Comparison of ENCODE assay signal across 10 cellular contexts in the genomic region with DNA sequence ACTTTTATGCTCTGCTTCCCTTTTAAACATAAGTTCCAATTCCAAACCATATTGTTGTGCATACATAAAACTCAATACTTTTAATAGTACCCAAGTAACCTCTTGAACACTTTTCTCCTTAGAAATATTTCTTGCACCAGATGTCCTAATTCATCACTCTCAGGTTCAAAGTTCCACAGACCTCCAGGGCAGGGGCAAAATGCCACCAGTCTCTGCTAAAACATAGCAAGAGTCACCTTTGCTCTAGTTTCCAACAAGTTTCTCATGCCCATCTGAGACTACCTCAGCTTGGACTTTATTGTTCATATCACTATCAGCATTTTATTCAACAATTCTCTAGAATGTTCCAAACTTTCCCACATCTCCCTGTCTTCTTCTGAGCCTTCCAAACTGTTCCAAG. TPM values are rescaled to one million over a fixed set of nuclear protein-coding genes. Genes with fewer than 3 reads are reported as not detected.
"Had no signal": no experiment of that assay in that cellular context is flagged by ENCODE, and none has a peak within 500 bp of the region (broad histone marks: within the 10 kb centered on the region; RNA-seq: fewer than 3 reads in every experiment).

No MANE protein-coding gene starts in this region.

- DNase-seq: IMR-90, KBM-7, KG1 had no signal

- H3K4me3 ChIP-seq: K562 had no signal

- H3K4me2 ChIP-seq: KMS-11 had no signal

- FAIRE-seq: HTR-8/SVneo, K562 had no signal

- H3K27ac ChIP-seq: HL-60, KMS-11 had no signal

- ATAC-seq: K562 had no signal

- H3K9ac ChIP-seq: KMS-11 had no signal

RNA-seq across cellular contexts. Expression of a gene that starts 13.7 kb away (rescaled TPM):
- total RNA-seq: HT-29, HT1080, IMR-90, K562 had no signal
- polyA plus RNA-seq: IgD-negative memory B cell, IMR-90, K562 had no signal

RNA-seq across cellular contexts. Expression of a gene that starts 23.7 kb away (rescaled TPM):
- polyA plus RNA-seq: IgD-negative memory B cell had no signal
